2 cellular contexts compared by ENCODE assay signal in the genomic region with DNA sequence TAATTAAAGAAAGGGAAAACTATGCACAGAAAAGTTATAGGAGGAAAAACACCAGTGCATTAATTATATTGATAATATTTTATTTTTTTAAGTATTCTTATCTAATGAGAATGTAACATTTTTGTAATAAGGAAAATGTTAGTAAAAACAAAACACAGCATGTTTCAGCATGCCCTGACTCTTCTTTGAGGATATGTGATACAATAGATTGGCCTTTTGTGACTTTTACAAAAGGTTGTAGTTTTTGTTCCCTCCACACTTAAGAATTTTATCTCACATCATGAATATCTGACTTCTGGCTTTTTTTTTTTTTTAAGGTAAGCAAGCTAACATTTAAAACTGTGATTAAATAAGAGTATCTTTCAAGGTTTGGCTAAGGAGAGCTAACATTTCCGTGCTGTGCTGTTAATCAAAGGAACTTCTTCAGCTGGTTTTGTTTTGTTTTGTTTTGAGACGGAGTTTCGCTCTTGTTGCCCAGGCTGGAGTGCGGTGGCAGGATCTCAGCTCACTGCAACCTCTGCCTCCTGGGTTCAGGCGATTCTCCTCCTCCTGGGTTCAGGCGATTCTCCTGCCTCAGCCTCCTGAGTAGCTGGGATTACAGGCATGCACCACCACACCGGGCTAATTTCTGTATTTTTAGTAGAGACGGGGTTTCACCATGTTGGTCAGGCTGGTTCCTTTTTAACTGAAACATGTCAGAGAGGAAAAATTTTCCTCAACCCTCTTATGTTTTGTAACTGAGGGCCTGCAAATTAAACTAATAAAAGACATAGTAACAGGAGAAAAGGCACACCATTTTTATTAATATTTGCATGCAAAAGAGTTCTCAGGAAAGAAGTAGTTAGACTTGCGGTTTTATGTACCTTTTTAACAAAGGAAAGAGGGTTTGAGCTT.
TF ChIP-seq lines count a peak whose summit lies in the region.

No MANE protein-coding gene starts in this region.

TF ChIP-seq in WTC11, 78 proteins besides CTCF, POLR2A, EP300 and RAD21 (continued from another document and continues in another):
- TF ChIP-seq ZBTB43 (CRISPR knock-in tag; IDR thresholded peaks at IDR 0.05) (no peak), HMGA2 (CRISPR knock-in tag; IDR thresholded peaks at IDR 0.05) (no peak), JAZF1 (CRISPR knock-in tag; IDR thresholded peaks at IDR 0.05) (no peak), IRF2 (CRISPR knock-in tag; IDR thresholded peaks at IDR 0.05; ENCODE audit: borderline replicate concordance, low read depth) (no peak), ATF1 (CRISPR knock-in tag; IDR thresholded peaks at IDR 0.05) (no peak), RELA (CRISPR knock-in tag; IDR thresholded peaks at IDR 0.05; ENCODE audit: borderline replicate concordance) (no peak), ATF3 (CRISPR knock-in tag; conservative IDR thresholded peaks at IDR 0.05) (no peak), FOXJ3 (CRISPR knock-in tag; IDR thresholded peaks at IDR 0.05; ENCODE audit: borderline replicate concordance) (no peak), CREM (CRISPR knock-in tag; IDR thresholded peaks at IDR 0.05) (no peak)
- TF ChIP-seq, protein P1, sequence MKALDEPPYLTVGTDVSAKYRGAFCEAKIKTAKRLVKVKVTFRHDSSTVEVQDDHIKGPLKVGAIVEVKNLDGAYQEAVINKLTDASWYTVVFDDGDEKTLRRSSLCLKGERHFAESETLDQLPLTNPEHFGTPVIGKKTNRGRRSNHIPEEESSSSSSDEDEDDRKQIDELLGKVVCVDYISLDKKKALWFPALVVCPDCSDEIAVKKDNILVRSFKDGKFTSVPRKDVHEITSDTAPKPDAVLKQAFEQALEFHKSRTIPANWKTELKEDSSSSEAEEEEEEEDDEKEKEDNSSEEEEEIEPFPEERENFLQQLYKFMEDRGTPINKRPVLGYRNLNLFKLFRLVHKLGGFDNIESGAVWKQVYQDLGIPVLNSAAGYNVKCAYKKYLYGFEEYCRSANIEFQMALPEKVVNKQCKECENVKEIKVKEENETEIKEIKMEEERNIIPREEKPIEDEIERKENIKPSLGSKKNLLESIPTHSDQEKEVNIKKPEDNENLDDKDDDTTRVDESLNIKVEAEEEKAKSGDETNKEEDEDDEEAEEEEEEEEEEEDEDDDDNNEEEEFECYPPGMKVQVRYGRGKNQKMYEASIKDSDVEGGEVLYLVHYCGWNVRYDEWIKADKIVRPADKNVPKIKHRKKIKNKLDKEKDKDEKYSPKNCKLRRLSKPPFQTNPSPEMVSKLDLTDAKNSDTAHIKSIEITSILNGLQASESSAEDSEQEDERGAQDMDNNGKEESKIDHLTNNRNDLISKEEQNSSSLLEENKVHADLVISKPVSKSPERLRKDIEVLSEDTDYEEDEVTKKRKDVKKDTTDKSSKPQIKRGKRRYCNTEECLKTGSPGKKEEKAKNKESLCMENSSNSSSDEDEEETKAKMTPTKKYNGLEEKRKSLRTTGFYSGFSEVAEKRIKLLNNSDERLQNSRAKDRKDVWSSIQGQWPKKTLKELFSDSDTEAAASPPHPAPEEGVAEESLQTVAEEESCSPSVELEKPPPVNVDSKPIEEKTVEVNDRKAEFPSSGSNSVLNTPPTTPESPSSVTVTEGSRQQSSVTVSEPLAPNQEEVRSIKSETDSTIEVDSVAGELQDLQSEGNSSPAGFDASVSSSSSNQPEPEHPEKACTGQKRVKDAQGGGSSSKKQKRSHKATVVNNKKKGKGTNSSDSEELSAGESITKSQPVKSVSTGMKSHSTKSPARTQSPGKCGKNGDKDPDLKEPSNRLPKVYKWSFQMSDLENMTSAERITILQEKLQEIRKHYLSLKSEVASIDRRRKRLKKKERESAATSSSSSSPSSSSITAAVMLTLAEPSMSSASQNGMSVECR (CRISPR knock-in tag; IDR thresholded peaks at IDR 0.05; ENCODE audit: borderline replicate concordance): no peak
- TF ChIP-seq, protein P2, sequence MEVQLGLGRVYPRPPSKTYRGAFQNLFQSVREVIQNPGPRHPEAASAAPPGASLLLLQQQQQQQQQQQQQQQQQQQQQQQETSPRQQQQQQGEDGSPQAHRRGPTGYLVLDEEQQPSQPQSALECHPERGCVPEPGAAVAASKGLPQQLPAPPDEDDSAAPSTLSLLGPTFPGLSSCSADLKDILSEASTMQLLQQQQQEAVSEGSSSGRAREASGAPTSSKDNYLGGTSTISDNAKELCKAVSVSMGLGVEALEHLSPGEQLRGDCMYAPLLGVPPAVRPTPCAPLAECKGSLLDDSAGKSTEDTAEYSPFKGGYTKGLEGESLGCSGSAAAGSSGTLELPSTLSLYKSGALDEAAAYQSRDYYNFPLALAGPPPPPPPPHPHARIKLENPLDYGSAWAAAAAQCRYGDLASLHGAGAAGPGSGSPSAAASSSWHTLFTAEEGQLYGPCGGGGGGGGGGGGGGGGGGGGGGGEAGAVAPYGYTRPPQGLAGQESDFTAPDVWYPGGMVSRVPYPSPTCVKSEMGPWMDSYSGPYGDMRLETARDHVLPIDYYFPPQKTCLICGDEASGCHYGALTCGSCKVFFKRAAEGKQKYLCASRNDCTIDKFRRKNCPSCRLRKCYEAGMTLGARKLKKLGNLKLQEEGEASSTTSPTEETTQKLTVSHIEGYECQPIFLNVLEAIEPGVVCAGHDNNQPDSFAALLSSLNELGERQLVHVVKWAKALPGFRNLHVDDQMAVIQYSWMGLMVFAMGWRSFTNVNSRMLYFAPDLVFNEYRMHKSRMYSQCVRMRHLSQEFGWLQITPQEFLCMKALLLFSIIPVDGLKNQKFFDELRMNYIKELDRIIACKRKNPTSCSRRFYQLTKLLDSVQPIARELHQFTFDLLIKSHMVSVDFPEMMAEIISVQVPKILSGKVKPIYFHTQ (CRISPR knock-in tag; IDR thresholded peaks at IDR 0.05): no peak

TF ChIP-seq in K562, 482 proteins besides CTCF, POLR2A, EP300 and RAD21 (continued from another document):
- TF ChIP-seq, protein P3, sequence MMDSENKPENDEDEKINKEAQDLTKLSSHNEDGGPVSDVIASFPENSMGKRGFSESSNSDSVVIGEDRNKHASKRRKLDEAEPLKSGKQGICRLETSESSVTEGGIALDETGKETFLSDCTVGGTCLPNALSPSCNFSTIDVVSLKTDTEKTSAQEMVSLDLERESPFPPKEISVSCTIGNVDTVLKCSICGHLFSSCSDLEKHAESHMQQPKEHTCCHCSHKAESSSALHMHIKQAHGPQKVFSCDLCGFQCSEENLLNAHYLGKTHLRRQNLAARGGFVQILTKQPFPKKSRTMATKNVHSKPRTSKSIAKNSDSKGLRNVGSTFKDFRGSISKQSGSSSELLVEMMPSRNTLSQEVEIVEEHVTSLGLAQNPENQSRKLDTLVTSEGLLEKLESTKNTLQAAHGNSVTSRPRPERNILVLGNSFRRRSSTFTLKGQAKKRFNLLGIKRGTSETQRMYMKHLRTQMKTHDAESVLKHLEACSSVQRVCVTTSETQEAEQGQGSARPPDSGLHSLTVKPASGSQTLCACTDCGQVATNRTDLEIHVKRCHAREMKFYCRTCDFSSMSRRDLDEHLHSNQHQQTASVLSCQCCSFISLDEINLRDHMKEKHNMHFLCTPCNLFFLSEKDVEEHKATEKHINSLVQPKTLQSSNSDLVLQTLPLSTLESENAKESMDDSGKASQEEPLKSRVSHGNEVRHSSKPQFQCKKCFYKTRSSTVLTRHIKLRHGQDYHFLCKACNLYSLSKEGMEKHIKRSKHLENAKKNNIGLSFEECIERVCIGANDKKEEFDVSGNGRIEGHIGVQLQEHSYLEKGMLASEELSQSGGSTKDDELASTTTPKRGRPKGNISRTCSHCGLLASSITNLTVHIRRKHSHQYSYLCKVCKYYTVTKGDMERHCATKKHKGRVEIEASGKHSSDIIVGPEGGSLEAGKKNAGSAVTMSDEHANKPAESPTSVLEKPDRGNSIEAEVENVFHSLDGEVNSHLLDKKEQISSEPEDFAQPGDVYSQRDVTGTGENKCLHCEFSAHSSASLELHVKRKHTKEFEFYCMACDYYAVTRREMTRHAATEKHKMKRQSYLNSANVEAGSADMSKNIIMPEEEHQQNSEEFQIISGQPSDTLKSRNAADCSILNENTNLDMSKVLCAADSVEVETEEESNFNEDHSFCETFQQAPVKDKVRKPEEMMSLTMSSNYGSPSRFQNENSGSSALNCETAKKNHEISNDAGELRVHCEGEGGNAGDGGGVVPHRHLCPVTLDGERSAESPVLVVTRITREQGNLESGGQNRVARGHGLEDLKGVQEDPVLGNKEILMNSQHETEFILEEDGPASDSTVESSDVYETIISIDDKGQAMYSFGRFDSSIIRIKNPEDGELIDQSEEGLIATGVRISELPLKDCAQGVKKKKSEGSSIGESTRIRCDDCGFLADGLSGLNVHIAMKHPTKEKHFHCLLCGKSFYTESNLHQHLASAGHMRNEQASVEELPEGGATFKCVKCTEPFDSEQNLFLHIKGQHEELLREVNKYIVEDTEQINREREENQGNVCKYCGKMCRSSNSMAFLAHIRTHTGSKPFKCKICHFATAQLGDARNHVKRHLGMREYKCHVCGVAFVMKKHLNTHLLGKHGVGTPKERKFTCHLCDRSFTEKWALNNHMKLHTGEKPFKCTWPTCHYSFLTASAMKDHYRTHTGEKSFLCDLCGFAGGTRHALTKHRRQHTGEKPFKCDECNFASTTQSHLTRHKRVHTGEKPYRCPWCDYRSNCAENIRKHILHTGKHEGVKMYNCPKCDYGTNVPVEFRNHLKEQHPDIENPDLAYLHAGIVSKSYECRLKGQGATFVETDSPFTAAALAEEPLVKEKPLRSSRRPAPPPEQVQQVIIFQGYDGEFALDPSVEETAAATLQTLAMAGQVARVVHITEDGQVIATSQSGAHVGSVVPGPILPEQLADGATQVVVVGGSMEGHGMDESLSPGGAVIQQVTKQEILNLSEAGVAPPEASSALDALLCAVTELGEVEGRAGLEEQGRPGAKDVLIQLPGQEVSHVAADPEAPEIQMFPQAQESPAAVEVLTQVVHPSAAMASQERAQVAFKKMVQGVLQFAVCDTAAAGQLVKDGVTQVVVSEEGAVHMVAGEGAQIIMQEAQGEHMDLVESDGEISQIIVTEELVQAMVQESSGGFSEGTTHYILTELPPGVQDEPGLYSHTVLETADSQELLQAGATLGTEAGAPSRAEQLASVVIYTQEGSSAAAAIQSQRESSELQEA (IDR thresholded peaks at IDR 0.05; ENCODE audit: low read depth): no peak
- TF ChIP-seq ZNF274 (IDR thresholded peaks at IDR 0.05; ENCODE audit: borderline replicate concordance, low read depth, low read length) (no peak), PHTF2 (CRISPR knock-in tag; IDR thresholded peaks at IDR 0.05) (no peak), KHSRP (IDR thresholded peaks at IDR 0.05) (no peak), ATF3 (IDR thresholded peaks at IDR 0.05) (no peak), ATF3 (CRISPR knock-in tag; conservative IDR thresholded peaks at IDR 0.05) (no peak), ILK (tag; IDR thresholded peaks at IDR 0.05; ENCODE audit: borderline replicate concordance, low read depth) (no peak), SRSF9 (IDR thresholded peaks at IDR 0.05; ENCODE audit: borderline replicate concordance, low read depth, low read length) (no peak), SMARCB1 (IDR thresholded peaks at IDR 0.05; ENCODE audit: insufficient read length, low read depth) (no peak), ZNF444 (CRISPR knock-in tag; IDR thresholded peaks at IDR 0.05) (no peak), JUNB (CRISPR knock-in tag; conservative IDR thresholded peaks at IDR 0.05) (no peak)
- TF ChIP-seq, protein P4, sequence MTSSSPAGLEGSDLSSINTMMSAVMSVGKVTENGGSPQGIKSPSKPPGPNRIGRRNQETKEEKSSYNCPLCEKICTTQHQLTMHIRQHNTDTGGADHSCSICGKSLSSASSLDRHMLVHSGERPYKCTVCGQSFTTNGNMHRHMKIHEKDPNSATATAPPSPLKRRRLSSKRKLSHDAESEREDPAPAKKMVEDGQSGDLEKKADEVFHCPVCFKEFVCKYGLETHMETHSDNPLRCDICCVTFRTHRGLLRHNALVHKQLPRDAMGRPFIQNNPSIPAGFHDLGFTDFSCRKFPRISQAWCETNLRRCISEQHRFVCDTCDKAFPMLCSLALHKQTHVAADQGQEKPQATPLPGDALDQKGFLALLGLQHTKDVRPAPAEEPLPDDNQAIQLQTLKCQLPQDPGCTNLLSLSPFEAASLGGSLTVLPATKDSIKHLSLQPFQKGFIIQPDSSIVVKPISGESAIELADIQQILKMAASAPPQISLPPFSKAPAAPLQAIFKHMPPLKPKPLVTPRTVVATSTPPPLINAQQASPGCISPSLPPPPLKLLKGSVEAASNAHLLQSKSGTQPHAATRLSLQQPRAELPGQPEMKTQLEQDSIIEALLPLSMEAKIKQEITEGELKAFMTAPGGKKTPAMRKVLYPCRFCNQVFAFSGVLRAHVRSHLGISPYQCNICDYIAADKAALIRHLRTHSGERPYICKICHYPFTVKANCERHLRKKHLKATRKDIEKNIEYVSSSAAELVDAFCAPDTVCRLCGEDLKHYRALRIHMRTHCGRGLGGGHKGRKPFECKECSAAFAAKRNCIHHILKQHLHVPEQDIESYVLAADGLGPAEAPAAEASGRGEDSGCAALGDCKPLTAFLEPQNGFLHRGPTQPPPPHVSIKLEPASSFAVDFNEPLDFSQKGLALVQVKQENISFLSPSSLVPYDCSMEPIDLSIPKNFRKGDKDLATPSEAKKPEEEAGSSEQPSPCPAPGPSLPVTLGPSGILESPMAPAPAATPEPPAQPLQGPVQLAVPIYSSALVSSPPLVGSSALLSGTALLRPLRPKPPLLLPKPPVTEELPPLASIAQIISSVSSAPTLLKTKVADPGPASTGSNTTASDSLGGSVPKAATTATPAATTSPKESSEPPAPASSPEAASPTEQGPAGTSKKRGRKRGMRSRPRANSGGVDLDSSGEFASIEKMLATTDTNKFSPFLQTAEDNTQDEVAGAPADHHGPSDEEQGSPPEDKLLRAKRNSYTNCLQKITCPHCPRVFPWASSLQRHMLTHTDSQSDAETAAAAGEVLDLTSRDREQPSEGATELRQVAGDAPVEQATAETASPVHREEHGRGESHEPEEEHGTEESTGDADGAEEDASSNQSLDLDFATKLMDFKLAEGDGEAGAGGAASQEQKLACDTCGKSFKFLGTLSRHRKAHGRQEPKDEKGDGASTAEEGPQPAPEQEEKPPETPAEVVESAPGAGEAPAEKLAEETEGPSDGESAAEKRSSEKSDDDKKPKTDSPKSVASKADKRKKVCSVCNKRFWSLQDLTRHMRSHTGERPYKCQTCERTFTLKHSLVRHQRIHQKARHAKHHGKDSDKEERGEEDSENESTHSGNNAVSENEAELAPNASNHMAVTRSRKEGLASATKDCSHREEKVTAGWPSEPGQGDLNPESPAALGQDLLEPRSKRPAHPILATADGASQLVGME (CRISPR knock-in tag; IDR thresholded peaks at IDR 0.05): no peak
